Comparison of ENCODE assay signal across 8 cellular contexts in genomic region chr11:102345923-102346322, GRCh38. TPM values are rescaled to one million over a fixed set of nuclear protein-coding genes. Genes with fewer than 3 reads are reported as not detected.
DNase-seq lines count a peak whose midpoint lies in the region; ATAC-seq and TF ChIP-seq lines count a peak whose summit lies in the region.

No MANE protein-coding gene starts in this region.

- H3K4me3 ChIP-seq in HUES6 (ENCODE audit: low read depth, low read length), result peak overlapping the region; percentile 95
- H3K4me3 ChIP-seq in adipocyte (ENCODE audit: low read length), result peak overlapping the region; percentile 100
- H3K4me3 ChIP-seq in kidney epithelial cell (ENCODE audit: low read depth, low read length), result peak overlapping the region; percentile 84

- ATAC-seq in GM18505 (IDR thresholded peaks at IDR 0.05; ENCODE audit: unreplicated experiment), result no peak
- ATAC-seq in HG03095 (IDR thresholded peaks at IDR 0.05; ENCODE audit: unreplicated experiment), result no peak

- no peak for TF ChIP-seq POLR2A in GM18505 (IDR thresholded peaks at IDR 0.05; ENCODE audit: borderline replicate concordance, extremely low read depth, insufficient read depth, insufficient read length)

- H3K36me3 ChIP-seq in HUES6 (ENCODE audit: control insufficient read depth, insufficient read depth, low read length) (peaks cover 15% of the 10 kb centered on the region), adipocyte (ENCODE audit: control insufficient read depth, insufficient read depth, low read length, severe bottlenecking) (peaks cover 13% of the 10 kb centered on the region), kidney epithelial cell (ENCODE audit: control insufficient read depth, insufficient read depth, low read length) (peaks cover 1% of the 10 kb centered on the region)

- H3K9me3 ChIP-seq in HUES6 (ENCODE audit: control insufficient read depth, insufficient read depth, low read depth, low read length) (no peaks in the 10 kb centered on the region), adipocyte (ENCODE audit: control insufficient read depth, low read length) (no peaks in the 10 kb centered on the region)

- no peak for TF ChIP-seq CTCF in kidney epithelial cell (IDR thresholded peaks at IDR 0.05; ENCODE audit: insufficient read depth, low read length, poor library complexity, severe bottlenecking)
- TF ChIP-seq CTCF in GM10266 (IDR thresholded peaks at IDR 0.05; ENCODE audit: control insufficient read depth, insufficient read depth, low read depth, missing control alignments), result no peak

- H3K27ac ChIP-seq in HUES6 (ENCODE audit: low read depth, low read length), result no peak overlapping the region
- peak overlapping the region; percentile 93 for H3K27ac ChIP-seq in temporal lobe (ENCODE audit: low read depth, low read length)

- DNase-seq in COLO829 (ENCODE audit: low spot score) (peak; percentile 78), adipocyte (ENCODE audit: low read depth) (peak; percentile 61), kidney epithelial cell (ENCODE audit: low read depth) (peak; percentile 63), GM10266 (ENCODE audit: extremely low spot score) (no peak)

- H3K27me3 ChIP-seq in HUES6 (ENCODE audit: control insufficient read depth, insufficient read depth, low read length) (no peaks in the 10 kb centered on the region), adipocyte (replicated peaks; ENCODE audit: control insufficient read depth, insufficient read depth, low read length) (no peaks in the 10 kb centered on the region), kidney epithelial cell (ENCODE audit: control insufficient read depth, insufficient read depth, low read length) (no peaks in the 10 kb centered on the region)

- H3K4me1 ChIP-seq in HUES6 (ENCODE audit: control insufficient read depth, insufficient read depth, low read length) (peaks cover 4% of the 10 kb centered on the region), adipocyte (ENCODE audit: control insufficient read depth, insufficient read depth, low read length) (peaks cover 33% of the 10 kb centered on the region)

- H3K9ac ChIP-seq in HUES6 (ENCODE audit: low read length) (peak overlapping the region; percentile 88), adipocyte (ENCODE audit: low read length) (peak overlapping the region; percentile 98)

RNA-seq across cellular contexts. Expression of gene BIRC2, which starts 1.1 kb away (rescaled TPM):
- total RNA-seq in kidney epithelial cell (63.9 and 68.1 TPM in 2 replicates), temporal lobe (112 TPM)

RNA-seq across cellular contexts. Expression of gene BIRC3, which starts 28.6 kb away (rescaled TPM):
- 7.2 and 10.0 TPM in 2 replicates for total RNA-seq in kidney epithelial cell
- total RNA-seq in temporal lobe, result 0.74 TPM
